1 cellular context compared by ENCODE assay signal in the genomic region with DNA sequence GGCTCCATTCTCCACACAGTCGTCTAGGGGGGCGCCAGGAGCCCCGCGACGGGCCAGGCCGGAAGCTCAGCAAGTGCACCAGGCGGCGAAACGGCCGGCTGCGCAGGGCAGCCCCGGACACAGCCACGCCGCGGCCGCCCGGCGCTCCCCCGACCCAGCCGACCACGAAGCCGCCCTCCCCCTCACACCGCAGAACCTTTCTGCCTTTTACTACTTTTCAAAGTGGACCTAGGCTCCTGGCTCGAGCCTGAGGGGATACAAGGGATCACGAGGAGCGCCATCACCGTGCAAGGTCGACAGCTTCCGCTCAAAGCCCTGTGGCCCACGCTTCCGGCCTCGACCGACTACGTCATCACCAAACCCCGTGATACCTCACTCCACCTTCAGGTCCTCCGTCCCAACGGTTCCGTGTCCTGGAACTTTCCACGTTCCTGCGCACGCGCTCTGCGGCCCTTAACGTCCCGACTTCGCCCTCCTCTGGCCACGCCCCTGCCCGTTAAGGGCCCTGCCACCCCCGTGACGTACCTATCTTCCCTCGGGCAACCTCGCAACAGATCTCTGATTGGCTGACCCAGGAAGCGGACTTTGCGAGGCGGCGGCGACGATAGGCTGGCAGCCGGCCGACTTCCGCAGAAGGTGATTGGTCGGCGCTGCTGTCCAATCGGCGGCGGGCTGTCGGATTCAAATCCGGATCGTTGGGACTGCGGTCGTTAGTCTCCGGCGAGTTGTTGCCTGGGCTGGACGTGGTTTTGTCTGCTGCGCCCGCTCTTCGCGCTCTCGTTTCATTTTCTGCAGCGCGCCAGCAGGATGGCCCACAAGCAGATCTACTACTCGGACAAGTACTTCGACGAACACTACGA.
A peak's percentile ranks its signal among the peaks of the same experiment; 100 is the strongest.
TF ChIP-seq lines count a peak whose summit lies in the region.

A gene (plus strand): TSS at position 710 of the 860 bp plus-strand sequence. CDS start 98 bp downstream, at position 808.

TF ChIP-seq in GM12878, 131 proteins besides CTCF, POLR2A, EP300 and RAD21 (continued from another document):
- TF ChIP-seq, protein P1, sequence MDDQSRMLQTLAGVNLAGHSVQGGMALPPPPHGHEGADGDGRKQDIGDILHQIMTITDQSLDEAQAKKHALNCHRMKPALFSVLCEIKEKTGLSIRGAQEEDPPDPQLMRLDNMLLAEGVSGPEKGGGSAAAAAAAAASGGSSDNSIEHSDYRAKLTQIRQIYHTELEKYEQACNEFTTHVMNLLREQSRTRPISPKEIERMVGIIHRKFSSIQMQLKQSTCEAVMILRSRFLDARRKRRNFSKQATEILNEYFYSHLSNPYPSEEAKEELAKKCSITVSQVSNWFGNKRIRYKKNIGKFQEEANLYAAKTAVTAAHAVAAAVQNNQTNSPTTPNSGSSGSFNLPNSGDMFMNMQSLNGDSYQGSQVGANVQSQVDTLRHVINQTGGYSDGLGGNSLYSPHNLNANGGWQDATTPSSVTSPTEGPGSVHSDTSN (IDR thresholded peaks at IDR 0.05; ENCODE audit: insufficient replicate concordance, low read depth, low read length): peak; percentile 2
- TF ChIP-seq CREM (IDR thresholded peaks at IDR 0.05; ENCODE audit: low read depth) (peak; percentile 95), SMAD1 (IDR thresholded peaks at IDR 0.05; ENCODE audit: low read depth, partially characterized antibody) (peak; percentile 31), ZBED1 (IDR thresholded peaks at IDR 0.05; ENCODE audit: borderline replicate concordance) (peak; percentile 53; the same call in 1 of the 2 replicates), BHLHE40 (IDR thresholded peaks at IDR 0.05; ENCODE audit: borderline replicate concordance in 1 of 2, low read depth in 2 of 2, low read length in 1 of 2) (peak; percentile 9 to 70; a peak in 2 of 4 replicates), BRCA1 (IDR thresholded peaks at IDR 0.05; ENCODE audit: low read depth, low read length) (no peak), HDGF (IDR thresholded peaks at IDR 0.05) (peak; percentile 100), POU2F2 (IDR thresholded peaks at IDR 0.05; ENCODE audit: borderline replicate concordance, low read depth, low read length) (peak; percentile 95), CBFB (IDR thresholded peaks at IDR 0.05; ENCODE audit: low read depth) (peak; percentile 92), GATAD2B (conservative IDR thresholded peaks at IDR 0.05; ENCODE audit: low read depth) (peak; percentile 97)
- TF ChIP-seq, protein P2, sequence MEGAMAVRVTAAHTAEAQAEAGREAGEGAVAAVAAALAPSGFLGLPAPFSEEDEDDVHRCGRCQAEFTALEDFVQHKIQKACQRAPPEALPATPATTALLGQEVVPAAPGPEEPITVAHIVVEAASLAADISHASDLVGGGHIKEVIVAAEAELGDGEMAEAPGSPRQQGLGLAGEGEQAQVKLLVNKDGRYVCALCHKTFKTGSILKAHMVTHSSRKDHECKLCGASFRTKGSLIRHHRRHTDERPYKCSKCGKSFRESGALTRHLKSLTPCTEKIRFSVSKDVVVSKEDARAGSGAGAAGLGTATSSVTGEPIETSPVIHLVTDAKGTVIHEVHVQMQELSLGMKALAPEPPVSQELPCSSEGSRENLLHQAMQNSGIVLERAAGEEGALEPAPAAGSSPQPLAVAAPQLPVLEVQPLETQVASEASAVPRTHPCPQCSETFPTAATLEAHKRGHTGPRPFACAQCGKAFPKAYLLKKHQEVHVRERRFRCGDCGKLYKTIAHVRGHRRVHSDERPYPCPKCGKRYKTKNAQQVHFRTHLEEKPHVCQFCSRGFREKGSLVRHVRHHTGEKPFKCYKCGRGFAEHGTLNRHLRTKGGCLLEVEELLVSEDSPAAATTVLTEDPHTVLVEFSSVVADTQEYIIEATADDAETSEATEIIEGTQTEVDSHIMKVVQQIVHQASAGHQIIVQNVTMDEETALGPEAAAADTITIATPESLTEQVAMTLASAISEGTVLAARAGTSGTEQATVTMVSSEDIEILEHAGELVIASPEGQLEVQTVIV (IDR thresholded peaks at IDR 0.05; ENCODE audit: borderline replicate concordance, partially characterized antibody): peak; percentile 84
- TF ChIP-seq, protein P3, sequence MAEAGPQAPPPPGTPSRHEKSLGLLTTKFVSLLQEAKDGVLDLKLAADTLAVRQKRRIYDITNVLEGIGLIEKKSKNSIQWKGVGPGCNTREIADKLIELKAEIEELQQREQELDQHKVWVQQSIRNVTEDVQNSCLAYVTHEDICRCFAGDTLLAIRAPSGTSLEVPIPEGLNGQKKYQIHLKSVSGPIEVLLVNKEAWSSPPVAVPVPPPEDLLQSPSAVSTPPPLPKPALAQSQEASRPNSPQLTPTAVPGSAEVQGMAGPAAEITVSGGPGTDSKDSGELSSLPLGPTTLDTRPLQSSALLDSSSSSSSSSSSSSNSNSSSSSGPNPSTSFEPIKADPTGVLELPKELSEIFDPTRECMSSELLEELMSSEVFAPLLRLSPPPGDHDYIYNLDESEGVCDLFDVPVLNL (IDR thresholded peaks at IDR 0.05; ENCODE audit: low read depth, low read length): peak; percentile 90
- TF ChIP-seq, protein P4, sequence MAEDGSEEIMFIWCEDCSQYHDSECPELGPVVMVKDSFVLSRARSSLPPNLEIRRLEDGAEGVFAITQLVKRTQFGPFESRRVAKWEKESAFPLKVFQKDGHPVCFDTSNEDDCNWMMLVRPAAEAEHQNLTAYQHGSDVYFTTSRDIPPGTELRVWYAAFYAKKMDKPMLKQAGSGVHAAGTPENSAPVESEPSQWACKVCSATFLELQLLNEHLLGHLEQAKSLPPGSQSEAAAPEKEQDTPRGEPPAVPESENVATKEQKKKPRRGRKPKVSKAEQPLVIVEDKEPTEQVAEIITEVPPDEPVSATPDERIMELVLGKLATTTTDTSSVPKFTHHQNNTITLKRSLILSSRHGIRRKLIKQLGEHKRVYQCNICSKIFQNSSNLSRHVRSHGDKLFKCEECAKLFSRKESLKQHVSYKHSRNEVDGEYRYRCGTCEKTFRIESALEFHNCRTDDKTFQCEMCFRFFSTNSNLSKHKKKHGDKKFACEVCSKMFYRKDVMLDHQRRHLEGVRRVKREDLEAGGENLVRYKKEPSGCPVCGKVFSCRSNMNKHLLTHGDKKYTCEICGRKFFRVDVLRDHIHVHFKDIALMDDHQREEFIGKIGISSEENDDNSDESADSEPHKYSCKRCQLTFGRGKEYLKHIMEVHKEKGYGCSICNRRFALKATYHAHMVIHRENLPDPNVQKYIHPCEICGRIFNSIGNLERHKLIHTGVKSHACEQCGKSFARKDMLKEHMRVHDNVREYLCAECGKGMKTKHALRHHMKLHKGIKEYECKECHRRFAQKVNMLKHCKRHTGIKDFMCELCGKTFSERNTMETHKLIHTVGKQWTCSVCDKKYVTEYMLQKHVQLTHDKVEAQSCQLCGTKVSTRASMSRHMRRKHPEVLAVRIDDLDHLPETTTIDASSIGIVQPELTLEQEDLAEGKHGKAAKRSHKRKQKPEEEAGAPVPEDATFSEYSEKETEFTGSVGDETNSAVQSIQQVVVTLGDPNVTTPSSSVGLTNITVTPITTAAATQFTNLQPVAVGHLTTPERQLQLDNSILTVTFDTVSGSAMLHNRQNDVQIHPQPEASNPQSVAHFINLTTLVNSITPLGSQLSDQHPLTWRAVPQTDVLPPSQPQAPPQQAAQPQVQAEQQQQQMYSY (CRISPR knock-in tag; IDR thresholded peaks at IDR 0.05): peak; percentile 56; the same call in 1 of the 2 replicates
- TF ChIP-seq, protein P5, sequence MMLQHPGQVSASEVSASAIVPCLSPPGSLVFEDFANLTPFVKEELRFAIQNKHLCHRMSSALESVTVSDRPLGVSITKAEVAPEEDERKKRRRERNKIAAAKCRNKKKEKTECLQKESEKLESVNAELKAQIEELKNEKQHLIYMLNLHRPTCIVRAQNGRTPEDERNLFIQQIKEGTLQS (IDR thresholded peaks at IDR 0.05; ENCODE audit: borderline replicate concordance, extremely low read depth, low read depth, low read length): peak; percentile 20; the same call in 1 of the 2 replicates
